In genomic region chr19:43526884-43527859, GRCh38 we compare ENCODE assay signal across 1 cellular context.
TF ChIP-seq lines count a peak whose summit lies in the region.

ETHE1 (minus strand) TSS chr19:43527201; CDS start chr19:43527177, 24 bp downstream.

TF ChIP-seq in HEK293, 187 proteins besides CTCF, POLR2A, EP300 and RAD21 (continued from another document and continues in another):
- TF ChIP-seq ZNF777 (tag by site-specific recombination; IDR thresholded peaks at IDR 0.05; ENCODE audit: borderline replicate concordance) (no peak), ZNF114 (tag by site-specific recombination; IDR thresholded peaks at IDR 0.05) (no peak), ZNF571 (tag by site-specific recombination; IDR thresholded peaks at IDR 0.05) (no peak), REPIN1 (tag by site-specific recombination; IDR thresholded peaks at IDR 0.05; ENCODE audit: low read depth) (no peak), ZNF555 (tag by site-specific recombination; conservative IDR thresholded peaks at IDR 0.05) (no peak), ZNF544 (tag by site-specific recombination; IDR thresholded peaks at IDR 0.05) (no peak), INSM2 (tag by site-specific recombination; IDR thresholded peaks at IDR 0.05) (no peak), ZNF146 (tag by site-specific recombination; IDR thresholded peaks at IDR 0.05) (no peak; the same call in 1 of the 2 replicates), ZNF677 (tag by site-specific recombination; IDR thresholded peaks at IDR 0.05) (no peak), ZNF792 (tag by site-specific recombination; IDR thresholded peaks at IDR 0.05) (no peak), ZNF302 (tag by site-specific recombination; IDR thresholded peaks at IDR 0.05; ENCODE audit: low read depth) (no peak), ZNF513 (tag by site-specific recombination; IDR thresholded peaks at IDR 0.05) (no peak), ZSCAN18 (tag by site-specific recombination; IDR thresholded peaks at IDR 0.05) (no peak), GLI4 (tag by site-specific recombination; IDR thresholded peaks at IDR 0.05) (no peak), BCL6B (tag by site-specific recombination; IDR thresholded peaks at IDR 0.05) (no peak), ZNF202 (tag by site-specific recombination; IDR thresholded peaks at IDR 0.05; ENCODE audit: borderline replicate concordance) (no peak), ZNF514 (tag by site-specific recombination; IDR thresholded peaks at IDR 0.05) (no peak), ZNF184 (tag by site-specific recombination; IDR thresholded peaks at IDR 0.05) (no peak), ZNF692 (tag by site-specific recombination; IDR thresholded peaks at IDR 0.05) (peak; percentile 100), ZFHX2 (tag by site-specific recombination; conservative IDR thresholded peaks at IDR 0.05) (peak; percentile 97), OSR2 (tag by site-specific recombination; IDR thresholded peaks at IDR 0.05) (peak; percentile 56; the same call in 1 of the 2 replicates), SCRT2 (tag by site-specific recombination; IDR thresholded peaks at IDR 0.05) (no peak), PATZ1 (tag by site-specific recombination; IDR thresholded peaks at IDR 0.05) (peak; percentile 94), TRIM28 (IDR thresholded peaks at IDR 0.05; ENCODE audit: borderline replicate concordance, low read length) (no peak), ZNF18 (tag by site-specific recombination; IDR thresholded peaks at IDR 0.05) (no peak), HOXA7 (CRISPR knock-in tag; IDR thresholded peaks at IDR 0.05; ENCODE audit: borderline replicate concordance) (no peak), ZNF354C (tag by site-specific recombination; IDR thresholded peaks at IDR 0.05; ENCODE audit: borderline replicate concordance, low read depth) (no peak), ZBTB1 (tag by site-specific recombination; IDR thresholded peaks at IDR 0.05) (no peak), ZNF664 (tag by site-specific recombination; IDR thresholded peaks at IDR 0.05) (no peak), ZNF791 (tag by site-specific recombination; IDR thresholded peaks at IDR 0.05) (no peak), ZNF175 (tag by site-specific recombination; IDR thresholded peaks at IDR 0.05) (no peak), ZNF362 (tag by site-specific recombination; IDR thresholded peaks at IDR 0.05) (no peak; the same call in 1 of the 2 replicates), ZBTB7A (tag by site-specific recombination; IDR thresholded peaks at IDR 0.05; ENCODE audit: low read depth) (0 out of 2 replicates have a peak, but pooled peaks have one; percentile 29), ZNF394 (tag by site-specific recombination; IDR thresholded peaks at IDR 0.05; ENCODE audit: borderline replicate concordance) (peak; percentile 64; the same call in 1 of the 2 replicates), ZBTB8A (tag by site-specific recombination; IDR thresholded peaks at IDR 0.05) (peak; percentile 97), ZNF26 (tag by site-specific recombination; IDR thresholded peaks at IDR 0.05) (no peak), ZBTB20 (tag by site-specific recombination; IDR thresholded peaks at IDR 0.05) (peak; percentile 87), ZBTB48 (tag by site-specific recombination; IDR thresholded peaks at IDR 0.05) (peak; percentile 80), ZIC2 (tag by site-specific recombination; IDR thresholded peaks at IDR 0.05) (peak; percentile 51; the same call in 1 of the 2 replicates), ZNF521 (tag by site-specific recombination; IDR thresholded peaks at IDR 0.05) (no peak), ZNF416 (tag by site-specific recombination; IDR thresholded peaks at IDR 0.05) (no peak), ZNF645 (tag by site-specific recombination; IDR thresholded peaks at IDR 0.05) (no peak), ZSCAN5A (tag by site-specific recombination; IDR thresholded peaks at IDR 0.05) (0 out of 2 replicates have a peak, but pooled peaks have one; percentile 29), ZNF335 (tag by site-specific recombination; conservative IDR thresholded peaks at IDR 0.05) (peak; percentile 81), MEIS1 (CRISPR knock-in tag; IDR thresholded peaks at IDR 0.05; ENCODE audit: borderline replicate concordance) (no peak), ZFP41 (tag by site-specific recombination; IDR thresholded peaks at IDR 0.05; ENCODE audit: borderline replicate concordance) (no peak), OVOL3 (tag by site-specific recombination; IDR thresholded peaks at IDR 0.05) (no peak), SP7 (tag by site-specific recombination; IDR thresholded peaks at IDR 0.05) (peak; percentile 75), ZNF24 (tag by site-specific recombination; IDR thresholded peaks at IDR 0.05) (no peak), ZNF747 (tag by site-specific recombination; IDR thresholded peaks at IDR 0.05) (no peak), ZNF660 (tag by site-specific recombination; IDR thresholded peaks at IDR 0.05) (peak; percentile 28; the same call in 1 of the 2 replicates), ZSCAN30 (tag by site-specific recombination; IDR thresholded peaks at IDR 0.05) (peak; percentile 73), ZSCAN16 (tag by site-specific recombination; IDR thresholded peaks at IDR 0.05) (no peak)
